ENCODE assay signal across 1 cellular context in genomic region chr6:16471222-16471784, GRCh38.
TF ChIP-seq lines count a peak whose summit lies in the region.

No MANE protein-coding gene starts in this region.

TF ChIP-seq in GM12878, 131 proteins besides CTCF, POLR2A, EP300 and RAD21 (continued from another document and continues in another):
- peak; percentile 70; the same call in 1 of the 2 replicates for TF ChIP-seq ZNF592 (IDR thresholded peaks at IDR 0.05)
- peak; percentile 84 for TF ChIP-seq NFIC (IDR thresholded peaks at IDR 0.05; ENCODE audit: low read depth, low read length)
- peak; percentile 48 for TF ChIP-seq ZNF217 (IDR thresholded peaks at IDR 0.05)
- no peak for TF ChIP-seq MYC (IDR thresholded peaks at IDR 0.05; ENCODE audit: insufficient read depth, insufficient read length, insufficient replicate concordance, low read length, severe bottlenecking)
- TF ChIP-seq PML (IDR thresholded peaks at IDR 0.05; ENCODE audit: low read length) = no peak
- TF ChIP-seq RAD51 (IDR thresholded peaks at IDR 0.05) = peak; percentile 66; the same call in 1 of the 2 replicates
- no peak for TF ChIP-seq IRF3 (IDR thresholded peaks at IDR 0.05)
- TF ChIP-seq WRNIP1 (IDR thresholded peaks at IDR 0.05; ENCODE audit: borderline replicate concordance, low read depth, low read length) = no peak
- peak; percentile 57; the same call in 1 of the 2 replicates for TF ChIP-seq SMAD5 (IDR thresholded peaks at IDR 0.05; ENCODE audit: low read depth)
- no peak for TF ChIP-seq ZNF384 (IDR thresholded peaks at IDR 0.05; ENCODE audit: borderline replicate concordance, low read depth, low read length)
- TF ChIP-seq YY1 (IDR thresholded peaks at IDR 0.05; ENCODE audit: low read depth, low read length) = no peak
- TF ChIP-seq HCFC1 (IDR thresholded peaks at IDR 0.05; ENCODE audit: low read length) = no peak
- no peak for TF ChIP-seq KDM1A (IDR thresholded peaks at IDR 0.05; ENCODE audit: borderline replicate concordance)
- TF ChIP-seq KAT2A (conservative IDR thresholded peaks at IDR 0.05; ENCODE audit: control insufficient read depth, low read depth, low read length) = no peak
- peak; percentile 55 for TF ChIP-seq SMAD1 (IDR thresholded peaks at IDR 0.05; ENCODE audit: low read depth, partially characterized antibody)
- TF ChIP-seq MXI1 (IDR thresholded peaks at IDR 0.05; ENCODE audit: low read depth, low read length) = peak; percentile 56; the same call in 1 of the 2 replicates
- TF ChIP-seq CHD2 (IDR thresholded peaks at IDR 0.05; ENCODE audit: borderline replicate concordance, low read depth, low read length) = peak; percentile 19; the same call in 1 of the 2 replicates
- no peak for TF ChIP-seq CEBPZ (IDR thresholded peaks at IDR 0.05; ENCODE audit: low read depth, low read length)
- TF ChIP-seq REST (IDR thresholded peaks at IDR 0.05; ENCODE audit: low read depth, low read length) = no peak
- TF ChIP-seq RBBP5 (conservative IDR thresholded peaks at IDR 0.05) = no peak
- no peak; the same call in 1 of the 2 replicates for TF ChIP-seq MLLT1 (IDR thresholded peaks at IDR 0.05)
- peak; percentile 17; the same call in 1 of the 2 replicates for TF ChIP-seq GATAD2B (conservative IDR thresholded peaks at IDR 0.05; ENCODE audit: low read depth)
- TF ChIP-seq SKIL (IDR thresholded peaks at IDR 0.05; ENCODE audit: low read depth, poor library complexity, severe bottlenecking) = peak; percentile 79
- peak; percentile 91 to 94 for TF ChIP-seq IKZF2 (IDR thresholded peaks at IDR 0.05)
- peak; percentile 25; the same call in 1 of the 2 replicates for TF ChIP-seq BACH1 (IDR thresholded peaks at IDR 0.05; ENCODE audit: borderline replicate concordance)
- TF ChIP-seq BRCA1 (IDR thresholded peaks at IDR 0.05; ENCODE audit: low read depth, low read length) = no peak
- peak; percentile 10; the same call in 1 of the 2 replicates for TF ChIP-seq TCF7 (IDR thresholded peaks at IDR 0.05; ENCODE audit: borderline replicate concordance)
- TF ChIP-seq SREBF2 (IDR thresholded peaks at IDR 0.05; ENCODE audit: low read length) = no peak
- peak; percentile 72 for TF ChIP-seq CREM (IDR thresholded peaks at IDR 0.05; ENCODE audit: low read depth)
- TF ChIP-seq ATF7 (IDR thresholded peaks at IDR 0.05; ENCODE audit: low read depth) = peak; percentile 90
- no peak for TF ChIP-seq NFYA (IDR thresholded peaks at IDR 0.05; ENCODE audit: borderline replicate concordance, low read depth, low read length)
- TF ChIP-seq ATF3 (IDR thresholded peaks at IDR 0.05; ENCODE audit: borderline replicate concordance, extremely low read depth, low read depth, low read length) = no peak
- 0 out of 2 replicates have a peak, but pooled peaks have one; percentile 5 for TF ChIP-seq ZNF24 (IDR thresholded peaks at IDR 0.05)
- peak; percentile 45; the same call in 1 of the 2 replicates for TF ChIP-seq BMI1 (IDR thresholded peaks at IDR 0.05; ENCODE audit: borderline replicate concordance)
- no peak for TF ChIP-seq SRF (IDR thresholded peaks at IDR 0.05; ENCODE audit: low read depth in 2 of 2, low read length in 2 of 2)
- TF ChIP-seq MAX (IDR thresholded peaks at IDR 0.05; ENCODE audit: low read depth, low read length) = peak; percentile 78
- peak; percentile 76 for TF ChIP-seq MEF2B (IDR thresholded peaks at IDR 0.05; ENCODE audit: partially characterized antibody, poor library complexity, severe bottlenecking)
- no peak for TF ChIP-seq POLR2AphosphoS2 (IDR thresholded peaks at IDR 0.05; ENCODE audit: low read depth, low read length)
- TF ChIP-seq EGR1 (IDR thresholded peaks at IDR 0.05; ENCODE audit: borderline replicate concordance in 1 of 2, low read depth in 2 of 2, low read length in 2 of 2) = no peak
- TF ChIP-seq ZSCAN29 (IDR thresholded peaks at IDR 0.05) = no peak
- TF ChIP-seq MEF2A (IDR thresholded peaks at IDR 0.05; ENCODE audit: insufficient read depth, low read depth, low read length) = 0 out of 2 replicates have a peak, but pooled peaks have one; percentile 40
- peak; percentile 78 to 92 for TF ChIP-seq BHLHE40 (IDR thresholded peaks at IDR 0.05; ENCODE audit: borderline replicate concordance in 1 of 2, low read depth in 2 of 2, low read length in 1 of 2)
- peak; percentile 74 for TF ChIP-seq ZBED1 (IDR thresholded peaks at IDR 0.05; ENCODE audit: borderline replicate concordance)
- peak; percentile 83 for TF ChIP-seq MTA2 (IDR thresholded peaks at IDR 0.05; ENCODE audit: low read depth)
- TF ChIP-seq BCL11A (IDR thresholded peaks at IDR 0.05; ENCODE audit: low read depth, low read length) = peak; percentile 71
- TF ChIP-seq DPF2 (IDR thresholded peaks at IDR 0.05) = peak; percentile 64
